In genomic region chr12:67772276-67773169, GRCh38 we compare ENCODE assay signal across 9 cellular contexts.
A peak's percentile ranks its signal among the peaks of the same experiment; 100 is the strongest.
DNase-seq lines count a peak whose midpoint lies in the region; ATAC-seq and TF ChIP-seq lines count a peak whose summit lies in the region.
"Had no signal": no experiment of that assay in that cellular context is flagged by ENCODE, and none has a peak within 500 bp of the region (broad histone marks: within the 10 kb centered on the region; RNA-seq: fewer than 3 reads in every experiment).

No MANE protein-coding gene starts in this region.

- peak; percentile 63 to 78 for ATAC-seq in gastrocnemius medialis
- ATAC-seq in GM19397 (IDR thresholded peaks at IDR 0.05; ENCODE audit: unreplicated experiment) = no peak
- no peak for ATAC-seq in GM18502 (IDR thresholded peaks at IDR 0.05; ENCODE audit: poor library complexity, unreplicated experiment)

- H3K27ac Mint-ChIP-seq in activated T-helper 1 cell treated with anti-CD3 and anti-CD28 coated beads, Interleukin-12 subunit alpha, Interleukin-12 subunit beta, Interleukin-2, Interleukin-4 antibody, amounts not matched to agents 30 ng/mL and 10 ng/mL and 1 ng/mL, durations not matched to agents 14 hours and 24 hours and 36 hours = no peak overlapping the region

- TF ChIP-seq CTCF in right atrium auricular region (IDR thresholded peaks at IDR 0.05) = no peak
- TF ChIP-seq CTCF in gastrocnemius medialis (IDR thresholded peaks at IDR 0.05 in 4 of 5, conservative IDR thresholded peaks at IDR 0.05 in 1 of 5) = no peak

- peak overlapping the region in 1 of 2 donors; percentile 2 for H3K4me3 ChIP-seq in right atrium auricular region
- H3K4me3 ChIP-seq in gastrocnemius medialis = peak overlapping the region in 1 of 4 donors; percentile 3

- no peaks in the 10 kb centered on the region for H3K36me3 ChIP-seq in right atrium auricular region
- no peaks in the 10 kb centered on the region for H3K36me3 ChIP-seq in gastrocnemius medialis

- no peak overlapping the region for H3K4me3 Mint-ChIP-seq in activated T-helper 1 cell treated with anti-CD3 and anti-CD28 coated beads, Interleukin-12 subunit alpha, Interleukin-12 subunit beta, Interleukin-2, Interleukin-4 antibody, amounts not matched to agents 30 ng/mL and 10 ng/mL and 1 ng/mL, durations not matched to agents 14 hours and 24 hours and 36 hours

- H3K9me3 Mint-ChIP-seq in activated T-helper 1 cell treated with anti-CD3 and anti-CD28 coated beads, Interleukin-12 subunit alpha, Interleukin-12 subunit beta, Interleukin-2, Interleukin-4 antibody, amounts not matched to agents 30 ng/mL and 10 ng/mL and 1 ng/mL, durations not matched to agents 14 hours and 24 hours and 36 hours = no peaks in the 10 kb centered on the region

- DNase-seq in HEK293T (ENCODE audit: extremely low spot score) = peak; percentile 78
- DNase-seq in SK-N-DZ (ENCODE audit: low spot score) = peak; percentile 97
- no peak for DNase-seq in right atrium auricular region (ENCODE audit: low spot score)
- DNase-seq in gastrocnemius medialis = no peak
- no peak for DNase-seq in activated T-helper 1 cell treated with anti-CD3 and anti-CD28 coated beads, Interleukin-12 subunit alpha, Interleukin-12 subunit beta, Interleukin-2, Interleukin-4 antibody, amounts not matched to agents 30 ng/mL and 10 ng/mL and 1 ng/mL, durations not matched to agents 14 hours and 24 hours and 36 hours (ENCODE audit: low spot score)
- DNase-seq in activated gamma-delta T cell (lab: John Stamatoyannopoulos, UW) = no peak
- DNase-seq: stimulated activated naive CD4-positive, alpha-beta T cell had no signal

- CTCF ChIA-PET in HEK293T (lab: Yijun Ruan, JAX) = no interaction called here

- peaks cover 0 to 20% of the 10 kb centered on the region in 2 donors for H3K4me1 ChIP-seq in right atrium auricular region
- peaks cover 18 to 19% of the 10 kb centered on the region in 2 donors for H3K4me1 ChIP-seq in gastrocnemius medialis

- no peak for TF ChIP-seq POLR2A in gastrocnemius medialis (IDR thresholded peaks at IDR 0.05)

- intact Hi-C loops in gastrocnemius medialis (cut with DNase I; ENCODE audit: low total_unique reads) = no loop called here
- intact Hi-C loops in activated T-helper 1 cell treated with anti-CD3 and anti-CD28 coated beads, Interleukin-12 subunit alpha, Interleukin-12 subunit beta, Interleukin-2, Interleukin-4 antibody, amounts not matched to agents 30 ng/mL and 10 ng/mL and 1 ng/mL, durations not matched to agents 14 hours and 24 hours and 36 hours (cut with micrococcal nuclease) = no loop called here

- peak overlapping the region; percentile 68 to 80 for H3K27ac ChIP-seq in right atrium auricular region
- H3K27ac ChIP-seq in gastrocnemius medialis = peak overlapping the region in 3 of 4 donors; percentile 18 to 29 (median 25)

- in situ Hi-C loops in gastrocnemius medialis (cut with MboI; ENCODE audit: low sequenced_read_pairs in 4 of 4) = no loop called here

- H3K4me1 Mint-ChIP-seq in activated T-helper 1 cell treated with anti-CD3 and anti-CD28 coated beads, Interleukin-12 subunit alpha, Interleukin-12 subunit beta, Interleukin-2, Interleukin-4 antibody, amounts not matched to agents 30 ng/mL and 10 ng/mL and 1 ng/mL, durations not matched to agents 14 hours and 24 hours and 36 hours (ENCODE audit: low read depth) = no peaks in the 10 kb centered on the region

- POLR2A ChIA-PET in HEK293T (lab: Yijun Ruan, JAX) = no interaction called here

- H3K27me3 ChIP-seq in right atrium auricular region = no peaks in the 10 kb centered on the region
- H3K27me3 ChIP-seq in gastrocnemius medialis = no peaks in the 10 kb centered on the region

- H3K36me3 Mint-ChIP-seq in activated T-helper 1 cell treated with anti-CD3 and anti-CD28 coated beads, Interleukin-12 subunit alpha, Interleukin-12 subunit beta, Interleukin-2, Interleukin-4 antibody, amounts not matched to agents 30 ng/mL and 10 ng/mL and 1 ng/mL, durations not matched to agents 14 hours and 24 hours and 36 hours (ENCODE audit: low read depth) = no peaks in the 10 kb centered on the region

- H3K27me3 Mint-ChIP-seq in activated T-helper 1 cell treated with anti-CD3 and anti-CD28 coated beads, Interleukin-12 subunit alpha, Interleukin-12 subunit beta, Interleukin-2, Interleukin-4 antibody, amounts not matched to agents 30 ng/mL and 10 ng/mL and 1 ng/mL, durations not matched to agents 14 hours and 24 hours and 36 hours (ENCODE audit: insufficient read depth) = no peaks in the 10 kb centered on the region

- H3K9me3 ChIP-seq in right atrium auricular region (no peaks in the 10 kb centered on the region), gastrocnemius medialis (no peaks in the 10 kb centered on the region)

TF ChIP-seq in HEK293T, 16 proteins besides CTCF, POLR2A, EP300 and RAD21:
- TF ChIP-seq ELF4 (IDR thresholded peaks at IDR 0.05) (no peak), BHLHE40 (IDR thresholded peaks at IDR 0.05; ENCODE audit: borderline replicate concordance) (no peak), L3MBTL2 (conservative IDR thresholded peaks at IDR 0.05) (peak; percentile 50), PKNOX1 (IDR thresholded peaks at IDR 0.05) (peak; percentile 92)

Comparison
In these comparisons a context has a peak if more than half of its experiments do, and no peak if none do; other contexts are left out.
1. DNase-seq: peak in HEK293T (single experiment) and SK-N-DZ (single experiment); none in right atrium auricular region (single experiment), gastrocnemius medialis (0 of 2), activated T-helper 1 cell treated with anti-CD3 and anti-CD28 coated beads, Interleukin-12 subunit alpha, Interleukin-12 subunit beta, Interleukin-2, Interleukin-4 antibody, amounts not matched to agents 30 ng/mL and 10 ng/mL and 1 ng/mL, durations not matched to agents 14 hours and 24 hours and 36 hours (single experiment) and activated gamma-delta T cell (single experiment).
2. ATAC-seq: peak in gastrocnemius medialis (2 of 2); none in GM19397 (single experiment) and GM18502 (single experiment).